9 cellular contexts compared by ENCODE assay signal in genomic region chr3:141940204-141940776, GRCh38.
DNase-seq lines count a peak whose midpoint lies in the region; ATAC-seq and TF ChIP-seq lines count a peak whose summit lies in the region.
"Had no signal": no experiment of that assay in that cellular context is flagged by ENCODE, and none has a peak within 500 bp of the region (broad histone marks: within the 10 kb centered on the region; RNA-seq: fewer than 3 reads in every experiment).

No MANE protein-coding gene starts in this region.

- DNase-seq in 8988T (peak; percentile 51), GM23338 (ENCODE audit: low spot score) (peak; percentile 37), PC-9 (peak; percentile 95 to 98), chondrocyte (ENCODE audit: low spot score) (no peak), neural progenitor cell (ENCODE audit: low spot score) (peak; percentile 15), MM.1S (no peak)
- DNase-seq: activated naive CD8-positive, alpha-beta T cell treated with anti-CD3 and anti-CD28 coated beads, Interleukin-2, amount 10 ng/mL, durations not matched to agents 7 days and 5 days had no signal

- no peak overlapping the region for H2AFZ ChIP-seq in GM23338
- peak overlapping the region; percentile 69 for H2AFZ ChIP-seq in PC-9
- no peak overlapping the region for H2AFZ ChIP-seq in neural progenitor cell (replicated peaks)
- H2AFZ ChIP-seq in MM.1S (ENCODE audit: low read length): no peak overlapping the region

- H3K79me2 ChIP-seq in GM23338 (replicated peaks; ENCODE audit: insufficient read depth) (no peaks in the 10 kb centered on the region), PC-9 (ENCODE audit: low read depth) (no peaks in the 10 kb centered on the region), neural progenitor cell (ENCODE audit: low read depth) (no peaks in the 10 kb centered on the region), MM.1S (ENCODE audit: low read length) (no peaks in the 10 kb centered on the region)

- BruUV-seq in PC-9 (replicated peaks; lab: Mats Ljungman, UMichigan): no TSS peak

- H3K27me3 ChIP-seq in GM23338 (ENCODE audit: insufficient read depth): no peaks in the 10 kb centered on the region
- H3K27me3 ChIP-seq in PC-9 (ENCODE audit: insufficient read depth, low read depth): no peaks in the 10 kb centered on the region
- no peaks in the 10 kb centered on the region for H3K27me3 ChIP-seq in neural progenitor cell
- no peaks in the 10 kb centered on the region for H3K27me3 ChIP-seq in MM.1S (replicated peaks; ENCODE audit: insufficient read depth, low read length)

- H3K4me3 ChIP-seq in GM23338 (no peak overlapping the region), PC-9 (peak overlapping the region; percentile 51; the same call in 1 of the 2 replicates), neural progenitor cell (no peak overlapping the region), MM.1S (ENCODE audit: low read length) (no peak overlapping the region)

- H3K9me3 Mint-ChIP-seq in GM23338 (no peaks in the 10 kb centered on the region), chondrocyte (ENCODE audit: low read depth) (no peaks in the 10 kb centered on the region), neural progenitor cell (peaks cover 2% of the 10 kb centered on the region)
- H3K9me3 Mint-ChIP-seq: activated naive CD8-positive, alpha-beta T cell treated with anti-CD3 and anti-CD28 coated beads, Interleukin-2, amount 10 ng/mL, durations not matched to agents 7 days and 5 days had no signal

- H3K4me2 ChIP-seq in GM23338: no peak overlapping the region
- peak overlapping the region; percentile 84 for H3K4me2 ChIP-seq in PC-9
- no peak overlapping the region for H3K4me2 ChIP-seq in neural progenitor cell
- no peak overlapping the region for H3K4me2 ChIP-seq in MM.1S (ENCODE audit: low read depth, low read length)

- H3K9me2 ChIP-seq in GM23338 (ENCODE audit: insufficient read depth) (no peaks in the 10 kb centered on the region), PC-9 (ENCODE audit: insufficient read depth) (no peaks in the 10 kb centered on the region), MM.1S (replicated peaks; ENCODE audit: insufficient read depth, low read length) (no peaks in the 10 kb centered on the region)

- H3K4me1 ChIP-seq in GM23338 (ENCODE audit: insufficient read depth) (no peaks in the 10 kb centered on the region; the same call in 1 of the 2 replicates), PC-9 (replicated peaks; ENCODE audit: insufficient read depth) (peaks cover 42% of the 10 kb centered on the region), neural progenitor cell (no peaks in the 10 kb centered on the region), MM.1S (ENCODE audit: low read length) (no peaks in the 10 kb centered on the region)

- intact Hi-C loops in PC-9 (cut with micrococcal nuclease; ENCODE audit: unreplicated experiment): loop anchor here (1.0 to 2.0 kb wide), 2 partner anchors 65 to 89 kb away; no protein-coding TSS in a partner anchor

- no peaks in the 10 kb centered on the region for H3K36me3 ChIP-seq in GM23338 (ENCODE audit: insufficient read depth)
- H3K36me3 ChIP-seq in PC-9 (ENCODE audit: low read depth): no peaks in the 10 kb centered on the region
- no peaks in the 10 kb centered on the region for H3K36me3 ChIP-seq in neural progenitor cell
- H3K36me3 ChIP-seq in MM.1S (replicated peaks; ENCODE audit: insufficient read depth, low read length): no peaks in the 10 kb centered on the region

- H3K27ac ChIP-seq in GM23338 (ENCODE audit: low read depth): no peak overlapping the region
- peak overlapping the region; percentile 88 for H3K27ac ChIP-seq in PC-9
- no peak overlapping the region for H3K27ac ChIP-seq in neural progenitor cell
- no peak overlapping the region for H3K27ac ChIP-seq in MM.1S (ENCODE audit: low read length)

- H3K4me1 Mint-ChIP-seq in GM23338 (peaks cover 5% of the 10 kb centered on the region; the same call in 2 of the 3 replicates), chondrocyte (ENCODE audit: low read depth) (peaks cover 15% of the 10 kb centered on the region), neural progenitor cell (no peaks in the 10 kb centered on the region)

- H3K27me3 Mint-ChIP-seq in GM23338 (ENCODE audit: insufficient read depth, low read depth, poor library complexity) (peaks cover 4% of the 10 kb centered on the region), chondrocyte (ENCODE audit: low read depth) (no peaks in the 10 kb centered on the region), neural progenitor cell (ENCODE audit: insufficient read depth, low read depth) (peaks cover 3% of the 10 kb centered on the region)
- H3K27me3 Mint-ChIP-seq: activated naive CD8-positive, alpha-beta T cell treated with anti-CD3 and anti-CD28 coated beads, Interleukin-2, amount 10 ng/mL, durations not matched to agents 7 days and 5 days had no signal

- no peaks in the 10 kb centered on the region for H4K20me1 ChIP-seq in GM23338 (replicated peaks; ENCODE audit: insufficient read depth)
- no peaks in the 10 kb centered on the region for H4K20me1 ChIP-seq in PC-9 (ENCODE audit: insufficient read depth)
- no peaks in the 10 kb centered on the region for H4K20me1 ChIP-seq in neural progenitor cell (ENCODE audit: low read depth)
- H4K20me1 ChIP-seq in MM.1S (ENCODE audit: insufficient read depth, low read length): no peaks in the 10 kb centered on the region

- peak; percentile 24; the same call in 2 of the 3 replicates for ATAC-seq in GM23338
- no peak for ATAC-seq in GM21576 (IDR thresholded peaks at IDR 0.05; ENCODE audit: unreplicated experiment)
- no peak for ATAC-seq in HG03457 (IDR thresholded peaks at IDR 0.05; ENCODE audit: unreplicated experiment)

- H3K4me3 Mint-ChIP-seq in GM23338 (no peak overlapping the region), chondrocyte (ENCODE audit: unreplicated experiment) (no peak overlapping the region), neural progenitor cell (no peak overlapping the region)
- H3K4me3 Mint-ChIP-seq: activated naive CD8-positive, alpha-beta T cell treated with anti-CD3 and anti-CD28 coated beads, Interleukin-2, amount 10 ng/mL, durations not matched to agents 7 days and 5 days had no signal

- H3K36me3 Mint-ChIP-seq in GM23338 (ENCODE audit: low read depth): no peaks in the 10 kb centered on the region
- H3K36me3 Mint-ChIP-seq in chondrocyte (ENCODE audit: low read depth): no peaks in the 10 kb centered on the region
- H3K36me3 Mint-ChIP-seq in neural progenitor cell: peaks cover 2% of the 10 kb centered on the region
- H3K36me3 Mint-ChIP-seq: activated naive CD8-positive, alpha-beta T cell treated with anti-CD3 and anti-CD28 coated beads, Interleukin-2, amount 10 ng/mL, durations not matched to agents 7 days and 5 days had no signal

- CTCF ChIA-PET in PC-9 (lab: Charles Lee): interaction anchor here (0.5 to 0.6 kb wide), 2 partner anchors 192 to 1837 kb away, joined by 4 to 5 read pairs; no protein-coding TSS in a partner anchor

- TF ChIP-seq CTCF in GM23338 (conservative IDR thresholded peaks at IDR 0.05; ENCODE audit: low read depth in 2 of 2) (peak in 1 of 2 experiments; percentile 47; a peak in 2 of 4 replicates), PC-9 (conservative IDR thresholded peaks at IDR 0.05) (no peak), chondrocyte (IDR thresholded peaks at IDR 0.05) (peak; percentile 50), neural progenitor cell (IDR thresholded peaks at IDR 0.05) (peak; percentile 16), MM.1S (IDR thresholded peaks at IDR 0.05; ENCODE audit: low read length) (no peak)

- no peaks in the 10 kb centered on the region; the same call in 1 of the 2 replicates for H3K9me3 ChIP-seq in PC-9 (ENCODE audit: insufficient read depth, low read depth)
- no peaks in the 10 kb centered on the region for H3K9me3 ChIP-seq in neural progenitor cell (ENCODE audit: low read depth)
- no peaks in the 10 kb centered on the region for H3K9me3 ChIP-seq in MM.1S (replicated peaks; ENCODE audit: insufficient read depth, low read length)

- H3K27ac Mint-ChIP-seq in GM23338 (no peak overlapping the region), chondrocyte (ENCODE audit: unreplicated experiment) (peak overlapping the region; percentile 85), neural progenitor cell (no peak overlapping the region)
- H3K27ac Mint-ChIP-seq: activated naive CD8-positive, alpha-beta T cell treated with anti-CD3 and anti-CD28 coated beads, Interleukin-2, amount 10 ng/mL, durations not matched to agents 7 days and 5 days had no signal

- POLR2A ChIA-PET in PC-9 (lab: Charles Lee; ENCODE audit: unreplicated experiment): interaction anchor here (0.7 kb wide), 1 partner anchor 220 kb away, joined by 3 read pairs; no protein-coding TSS in a partner anchor

- no peak overlapping the region for H3K9ac ChIP-seq in neural progenitor cell
- no peak overlapping the region for H3K9ac ChIP-seq in MM.1S (ENCODE audit: low read length)

- H3F3A ChIP-seq in GM23338 (replicated peaks; ENCODE audit: low read depth) (no peaks in the 10 kb centered on the region), PC-9 (ENCODE audit: insufficient read depth, low read depth) (peaks cover 38% of the 10 kb centered on the region), neural progenitor cell (ENCODE audit: low read depth) (no peaks in the 10 kb centered on the region), MM.1S (ENCODE audit: insufficient read depth, low read length) (no peaks in the 10 kb centered on the region)

TF ChIP-seq in GM23338, 12 proteins besides CTCF, POLR2A, EP300 and RAD21 (continues in another document):
- TF ChIP-seq REST (IDR thresholded peaks at IDR 0.05; ENCODE audit: unreplicated experiment): no peak
- TF ChIP-seq ZNF331 (CRISPR knock-in tag; IDR thresholded peaks at IDR 0.05; ENCODE audit: low read depth): no peak

Comparison
In these comparisons a context has a peak if more than half of its experiments do, and no peak if none do; other contexts are left out.
1. DNase-seq: peak in 8988T (single experiment), GM23338 (single experiment), PC-9 (2 of 2) and neural progenitor cell (single experiment); none in chondrocyte (single experiment) and MM.1S (single experiment).
2. CTCF ChIP-seq: peak in chondrocyte (single experiment) and neural progenitor cell (single experiment); none in PC-9 (single experiment) and MM.1S (single experiment).